In genomic region chr13:32075150-32075851, GRCh38 we compare ENCODE assay signal across 15 cellular contexts.
"Had no signal": no experiment of that assay in that cellular context is flagged by ENCODE, and none has a peak within 500 bp of the region (broad histone marks: within the 10 kb centered on the region; RNA-seq: fewer than 3 reads in every experiment).

No MANE protein-coding gene starts in this region.

- H3K4me3 Mint-ChIP-seq: activated naive CD4-positive, alpha-beta T cell treated with anti-CD3 and anti-CD28 coated beads for 36 hours; memory B cell; nephron; type B pancreatic cell; WTC11 had no signal

- H3K4me1 Mint-ChIP-seq: memory B cell, nephron had no signal

- H3K4me1 ChIP-seq: colonic mucosa, left lung, suprapubic skin had no signal

- H3K36me3 ChIP-seq: colonic mucosa, left lung, suprapubic skin had no signal

- H3K4me3 ChIP-seq: colonic mucosa, heart left ventricle, left lung, sigmoid colon, suprapubic skin had no signal

- H3K27me3 ChIP-seq: colonic mucosa, heart left ventricle, left lung, sigmoid colon, suprapubic skin had no signal

- H3K9me3 ChIP-seq: colonic mucosa, left lung, sigmoid colon, suprapubic skin had no signal

- H3K27me3 Mint-ChIP-seq: memory B cell, type B pancreatic cell had no signal

- H3K27ac ChIP-seq: colonic mucosa, heart left ventricle, left lung, sigmoid colon, suprapubic skin had no signal

- DNase-seq: activated CD4-positive, alpha-beta T cell treated with anti-CD3 and anti-CD28 coated beads for 48 hours; activated naive CD4-positive, alpha-beta T cell treated with anti-CD3 and anti-CD28 coated beads for 36 hours; colonic mucosa; effector CD8-positive, alpha-beta T cell; heart left ventricle; left lung; sigmoid colon; stimulated activated CD4-positive, alpha-beta T cell treated with anti-CD3 and anti-CD28 coated beads, Interleukin-12 subunit alpha, Interleukin-12 subunit beta, amount 100 ng/mL, for 4 hours; stimulated activated naive CD8-positive, alpha-beta T cell treated with anti-CD3 and anti-CD28 coated beads, Interleukin-15, Interleukin-2, amounts not matched to agents 100 U/mL and 50 U/mL, for 24 hours had no signal

- H3K27ac Mint-ChIP-seq: activated naive CD4-positive, alpha-beta T cell treated with anti-CD3 and anti-CD28 coated beads for 36 hours; memory B cell; nephron; type B pancreatic cell; WTC11 had no signal

- FAIRE-seq: frontal cortex had no signal

- H3K9me3 Mint-ChIP-seq: activated naive CD4-positive, alpha-beta T cell treated with anti-CD3 and anti-CD28 coated beads for 36 hours; memory B cell; type B pancreatic cell had no signal

- ATAC-seq: heart left ventricle; left lung; stimulated activated naive CD8-positive, alpha-beta T cell treated with anti-CD3 and anti-CD28 coated beads, Interleukin-15, Interleukin-2, amounts not matched to agents 100 U/mL and 50 U/mL, for 24 hours; WTC11 had no signal
